In genomic region chr2:212364106-212364505, GRCh38 we compare ENCODE assay signal across 1 cellular context.
TF ChIP-seq lines count a peak whose summit lies in the region.

No MANE protein-coding gene starts in this region.

TF ChIP-seq in GM23338, 12 proteins besides CTCF, POLR2A, EP300 and RAD21 (continued from another document):
- TF ChIP-seq REST (IDR thresholded peaks at IDR 0.05; ENCODE audit: unreplicated experiment), result no peak
- no peak for TF ChIP-seq STAT1 (IDR thresholded peaks at IDR 0.05; ENCODE audit: unreplicated experiment)
- no peak for TF ChIP-seq ZNF331 (CRISPR knock-in tag; IDR thresholded peaks at IDR 0.05; ENCODE audit: low read depth)
- TF ChIP-seq EZH2 (IDR thresholded peaks at IDR 0.05; ENCODE audit: low read depth, unreplicated experiment), result no peak
- no peak for TF ChIP-seq CREB1 (CRISPR knock-in tag; IDR thresholded peaks at IDR 0.05; ENCODE audit: low read depth)
- no peak for TF ChIP-seq ZNF114 (CRISPR knock-in tag; IDR thresholded peaks at IDR 0.05)
